1 cellular context compared by ENCODE assay signal in the genomic region with DNA sequence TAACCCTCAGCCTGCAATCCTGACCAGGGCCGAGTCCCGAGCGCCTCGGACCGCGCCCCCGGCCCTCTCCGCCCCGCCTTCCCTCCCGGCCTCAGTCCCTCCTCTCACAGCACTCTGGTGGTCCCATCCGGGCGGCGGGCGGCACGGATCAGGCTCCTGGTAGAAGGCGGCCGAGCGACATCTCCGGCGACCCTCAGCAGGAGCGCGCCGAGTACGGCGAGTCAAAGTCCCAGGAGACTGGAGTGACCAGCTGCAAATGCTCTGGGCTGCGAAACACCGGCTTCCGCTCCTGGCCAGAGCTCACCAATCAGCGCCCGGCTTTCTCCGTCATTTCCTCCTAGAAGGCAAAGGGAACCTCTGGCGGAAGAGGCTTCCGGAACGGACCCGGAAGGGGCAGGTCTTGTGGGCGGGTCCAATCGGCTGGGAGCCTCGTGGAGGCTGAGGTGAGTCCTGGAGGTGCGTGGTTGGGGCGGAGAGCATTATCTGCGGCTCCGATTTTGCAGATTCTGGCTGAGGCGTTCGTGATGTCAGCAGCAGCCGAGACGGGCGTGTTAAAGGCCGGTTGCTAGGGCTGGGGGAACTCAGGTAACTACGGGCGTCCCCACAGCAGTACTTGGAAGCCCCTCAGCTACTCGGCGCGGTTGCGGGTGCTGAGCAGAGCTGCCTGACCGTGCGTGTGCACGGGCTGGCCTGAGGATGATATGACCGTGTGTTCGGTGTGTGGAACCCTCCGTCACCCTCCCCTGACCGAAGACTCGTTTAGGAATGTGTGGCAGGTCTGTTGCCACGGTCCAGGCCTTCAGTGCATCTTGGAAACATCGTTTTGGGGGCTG.
A peak's percentile ranks its signal among the peaks of the same experiment; 100 is the strongest.
TF ChIP-seq lines count a peak whose summit lies in the region.

A gene with protein sequence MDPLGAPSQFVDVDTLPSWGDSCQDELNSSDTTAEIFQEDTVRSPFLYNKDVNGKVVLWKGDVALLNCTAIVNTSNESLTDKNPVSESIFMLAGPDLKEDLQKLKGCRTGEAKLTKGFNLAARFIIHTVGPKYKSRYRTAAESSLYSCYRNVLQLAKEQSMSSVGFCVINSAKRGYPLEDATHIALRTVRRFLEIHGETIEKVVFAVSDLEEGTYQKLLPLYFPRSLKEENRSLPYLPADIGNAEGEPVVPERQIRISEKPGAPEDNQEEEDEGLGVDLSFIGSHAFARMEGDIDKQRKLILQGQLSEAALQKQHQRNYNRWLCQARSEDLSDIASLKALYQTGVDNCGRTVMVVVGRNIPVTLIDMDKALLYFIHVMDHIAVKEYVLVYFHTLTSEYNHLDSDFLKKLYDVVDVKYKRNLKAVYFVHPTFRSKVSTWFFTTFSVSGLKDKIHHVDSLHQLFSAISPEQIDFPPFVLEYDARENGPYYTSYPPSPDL (minus strand): TSS at position 282 of the 833 bp plus-strand sequence. CDS start 9,264 bp downstream, outside the sequence.
A gene (plus strand): TSS at position 400 of the 833 bp plus-strand sequence. CDS start 3,581 bp downstream, outside the sequence.

TF ChIP-seq in GM23338, 12 proteins besides CTCF, POLR2A, EP300 and RAD21 (continued from another document):
- TF ChIP-seq, protein P1, sequence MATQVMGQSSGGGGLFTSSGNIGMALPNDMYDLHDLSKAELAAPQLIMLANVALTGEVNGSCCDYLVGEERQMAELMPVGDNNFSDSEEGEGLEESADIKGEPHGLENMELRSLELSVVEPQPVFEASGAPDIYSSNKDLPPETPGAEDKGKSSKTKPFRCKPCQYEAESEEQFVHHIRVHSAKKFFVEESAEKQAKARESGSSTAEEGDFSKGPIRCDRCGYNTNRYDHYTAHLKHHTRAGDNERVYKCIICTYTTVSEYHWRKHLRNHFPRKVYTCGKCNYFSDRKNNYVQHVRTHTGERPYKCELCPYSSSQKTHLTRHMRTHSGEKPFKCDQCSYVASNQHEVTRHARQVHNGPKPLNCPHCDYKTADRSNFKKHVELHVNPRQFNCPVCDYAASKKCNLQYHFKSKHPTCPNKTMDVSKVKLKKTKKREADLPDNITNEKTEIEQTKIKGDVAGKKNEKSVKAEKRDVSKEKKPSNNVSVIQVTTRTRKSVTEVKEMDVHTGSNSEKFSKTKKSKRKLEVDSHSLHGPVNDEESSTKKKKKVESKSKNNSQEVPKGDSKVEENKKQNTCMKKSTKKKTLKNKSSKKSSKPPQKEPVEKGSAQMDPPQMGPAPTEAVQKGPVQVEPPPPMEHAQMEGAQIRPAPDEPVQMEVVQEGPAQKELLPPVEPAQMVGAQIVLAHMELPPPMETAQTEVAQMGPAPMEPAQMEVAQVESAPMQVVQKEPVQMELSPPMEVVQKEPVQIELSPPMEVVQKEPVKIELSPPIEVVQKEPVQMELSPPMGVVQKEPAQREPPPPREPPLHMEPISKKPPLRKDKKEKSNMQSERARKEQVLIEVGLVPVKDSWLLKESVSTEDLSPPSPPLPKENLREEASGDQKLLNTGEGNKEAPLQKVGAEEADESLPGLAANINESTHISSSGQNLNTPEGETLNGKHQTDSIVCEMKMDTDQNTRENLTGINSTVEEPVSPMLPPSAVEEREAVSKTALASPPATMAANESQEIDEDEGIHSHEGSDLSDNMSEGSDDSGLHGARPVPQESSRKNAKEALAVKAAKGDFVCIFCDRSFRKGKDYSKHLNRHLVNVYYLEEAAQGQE (IDR thresholded peaks at IDR 0.05; ENCODE audit: unreplicated experiment) = no peak
- peak; percentile 77 for TF ChIP-seq CREB1 (CRISPR knock-in tag; IDR thresholded peaks at IDR 0.05; ENCODE audit: low read depth)
- no peak for TF ChIP-seq EZH2phosphoT487 (IDR thresholded peaks at IDR 0.05; ENCODE audit: unreplicated experiment)
- TF ChIP-seq POLR2AphosphoS5 (IDR thresholded peaks at IDR 0.05; ENCODE audit: low read depth) = peak; percentile 88
- no peak for TF ChIP-seq NANOG (IDR thresholded peaks at IDR 0.05; ENCODE audit: borderline replicate concordance)
- TF ChIP-seq STAT1 (IDR thresholded peaks at IDR 0.05; ENCODE audit: unreplicated experiment) = no peak
- no peak for TF ChIP-seq ZNF331 (CRISPR knock-in tag; IDR thresholded peaks at IDR 0.05; ENCODE audit: low read depth)
- TF ChIP-seq JUNB (IDR thresholded peaks at IDR 0.05; ENCODE audit: unreplicated experiment) = no peak
- TF ChIP-seq, protein P2, sequence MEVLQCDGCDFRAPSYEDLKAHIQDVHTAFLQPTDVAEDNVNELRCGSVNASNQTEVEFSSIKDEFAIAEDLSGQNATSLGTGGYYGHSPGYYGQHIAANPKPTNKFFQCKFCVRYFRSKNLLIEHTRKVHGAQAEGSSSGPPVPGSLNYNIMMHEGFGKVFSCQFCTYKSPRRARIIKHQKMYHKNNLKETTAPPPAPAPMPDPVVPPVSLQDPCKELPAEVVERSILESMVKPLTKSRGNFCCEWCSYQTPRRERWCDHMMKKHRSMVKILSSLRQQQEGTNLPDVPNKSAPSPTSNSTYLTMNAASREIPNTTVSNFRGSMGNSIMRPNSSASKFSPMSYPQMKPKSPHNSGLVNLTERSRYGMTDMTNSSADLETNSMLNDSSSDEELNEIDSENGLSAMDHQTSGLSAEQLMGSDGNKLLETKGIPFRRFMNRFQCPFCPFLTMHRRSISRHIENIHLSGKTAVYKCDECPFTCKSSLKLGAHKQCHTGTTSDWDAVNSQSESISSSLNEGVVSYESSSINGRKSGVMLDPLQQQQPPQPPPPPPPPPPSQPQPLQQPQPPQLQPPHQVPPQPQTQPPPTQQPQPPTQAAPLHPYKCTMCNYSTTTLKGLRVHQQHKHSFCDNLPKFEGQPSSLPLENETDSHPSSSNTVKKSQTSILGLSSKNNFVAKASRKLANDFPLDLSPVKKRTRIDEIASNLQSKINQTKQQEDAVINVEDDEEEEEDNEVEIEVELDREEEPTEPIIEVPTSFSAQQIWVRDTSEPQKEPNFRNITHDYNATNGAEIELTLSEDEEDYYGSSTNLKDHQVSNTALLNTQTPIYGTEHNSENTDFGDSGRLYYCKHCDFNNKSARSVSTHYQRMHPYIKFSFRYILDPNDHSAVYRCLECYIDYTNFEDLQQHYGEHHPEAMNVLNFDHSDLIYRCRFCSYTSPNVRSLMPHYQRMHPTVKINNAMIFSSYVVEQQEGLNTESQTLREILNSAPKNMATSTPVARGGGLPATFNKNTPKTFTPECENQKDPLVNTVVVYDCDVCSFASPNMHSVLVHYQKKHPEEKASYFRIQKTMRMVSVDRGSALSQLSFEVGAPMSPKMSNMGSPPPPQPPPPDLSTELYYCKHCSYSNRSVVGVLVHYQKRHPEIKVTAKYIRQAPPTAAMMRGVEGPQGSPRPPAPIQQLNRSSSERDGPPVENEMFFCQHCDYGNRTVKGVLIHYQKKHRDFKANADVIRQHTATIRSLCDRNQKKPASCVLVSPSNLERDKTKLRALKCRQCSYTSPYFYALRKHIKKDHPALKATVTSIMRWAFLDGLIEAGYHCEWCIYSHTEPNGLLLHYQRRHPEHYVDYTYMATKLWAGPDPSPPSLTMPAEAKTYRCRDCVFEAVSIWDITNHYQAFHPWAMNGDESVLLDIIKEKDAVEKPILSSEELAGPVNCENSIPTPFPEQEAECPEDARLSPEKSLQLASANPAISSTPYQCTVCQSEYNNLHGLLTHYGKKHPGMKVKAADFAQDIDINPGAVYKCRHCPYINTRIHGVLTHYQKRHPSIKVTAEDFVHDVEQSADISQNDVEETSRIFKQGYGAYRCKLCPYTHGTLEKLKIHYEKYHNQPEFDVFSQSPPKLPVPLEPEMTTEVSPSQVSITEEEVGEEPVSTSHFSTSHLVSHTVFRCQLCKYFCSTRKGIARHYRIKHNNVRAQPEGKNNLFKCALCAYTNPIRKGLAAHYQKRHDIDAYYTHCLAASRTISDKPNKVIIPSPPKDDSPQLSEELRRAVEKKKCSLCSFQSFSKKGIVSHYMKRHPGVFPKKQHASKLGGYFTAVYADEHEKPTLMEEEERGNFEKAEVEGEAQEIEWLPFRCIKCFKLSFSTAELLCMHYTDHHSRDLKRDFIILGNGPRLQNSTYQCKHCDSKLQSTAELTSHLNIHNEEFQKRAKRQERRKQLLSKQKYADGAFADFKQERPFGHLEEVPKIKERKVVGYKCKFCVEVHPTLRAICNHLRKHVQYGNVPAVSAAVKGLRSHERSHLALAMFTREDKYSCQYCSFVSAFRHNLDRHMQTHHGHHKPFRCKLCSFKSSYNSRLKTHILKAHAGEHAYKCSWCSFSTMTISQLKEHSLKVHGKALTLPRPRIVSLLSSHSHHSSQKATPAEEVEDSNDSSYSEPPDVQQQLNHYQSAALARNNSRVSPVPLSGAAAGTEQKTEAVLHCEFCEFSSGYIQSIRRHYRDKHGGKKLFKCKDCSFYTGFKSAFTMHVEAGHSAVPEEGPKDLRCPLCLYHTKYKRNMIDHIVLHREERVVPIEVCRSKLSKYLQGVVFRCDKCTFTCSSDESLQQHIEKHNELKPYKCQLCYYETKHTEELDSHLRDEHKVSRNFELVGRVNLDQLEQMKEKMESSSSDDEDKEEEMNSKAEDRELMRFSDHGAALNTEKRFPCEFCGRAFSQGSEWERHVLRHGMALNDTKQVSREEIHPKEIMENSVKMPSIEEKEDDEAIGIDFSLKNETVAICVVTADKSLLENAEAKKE (CRISPR knock-in tag; IDR thresholded peaks at IDR 0.05) = no peak
